ENCODE assay signal across 15 cellular contexts in genomic region chr6:52161689-52162438, GRCh38.
A peak's percentile ranks its signal among the peaks of the same experiment; 100 is the strongest.
DNase-seq lines count a peak whose midpoint lies in the region; ATAC-seq and TF ChIP-seq lines count a peak whose summit lies in the region.
"Had no signal": no experiment of that assay in that cellular context is flagged by ENCODE, and none has a peak within 500 bp of the region (broad histone marks: within the 10 kb centered on the region; RNA-seq: fewer than 3 reads in every experiment).

No MANE protein-coding gene starts in this region.

- H4K20me1 ChIP-seq in OCI-LY3 (ENCODE audit: insufficient read depth, low read length), result no peaks in the 10 kb centered on the region
- H4K20me1 ChIP-seq: BLaER1 had no signal

- H3K4me1 Mint-ChIP-seq in stimulated activated naive CD8-positive, alpha-beta T cell treated with anti-CD3 and anti-CD28 coated beads, Interleukin-15, amount 100 ng/mL, for 72 hours, result peaks cover 44% of the 10 kb centered on the region
- H3K4me1 Mint-ChIP-seq: central memory CD8-positive, alpha-beta T cell had no signal

- peak overlapping the region; percentile 46 for H3K4me2 ChIP-seq in OCI-LY3 (ENCODE audit: low read length)
- H3K4me2 ChIP-seq: BLaER1, SK-N-SH had no signal

- peak; percentile 40 for ATAC-seq in HG02642 (IDR thresholded peaks at IDR 0.05; ENCODE audit: poor library complexity, unreplicated experiment)
- ATAC-seq in stimulated activated naive CD8-positive, alpha-beta T cell treated with anti-CD3 and anti-CD28 coated beads, Interleukin-15, amount 100 ng/mL, for 72 hours, result peak; percentile 87

- H3K27me3 Mint-ChIP-seq in stimulated activated naive CD8-positive, alpha-beta T cell treated with anti-CD3 and anti-CD28 coated beads, Interleukin-15, amount 100 ng/mL, for 72 hours, result peaks cover 42% of the 10 kb centered on the region

- peaks cover 10% of the 10 kb centered on the region; the same call in 1 of the 2 replicates for H3K27me3 ChIP-seq in OCI-LY3 (ENCODE audit: low read depth, low read length)
- H3K27me3 ChIP-seq: BLaER1 had no signal

- no peaks in the 10 kb centered on the region for H3K79me2 ChIP-seq in OCI-LY3 (ENCODE audit: low read length)

- TF ChIP-seq CTCF in OCI-LY3 (IDR thresholded peaks at IDR 0.05; ENCODE audit: low read depth, low read length), result no peak

- H3K4me1 ChIP-seq in OCI-LY3 (ENCODE audit: low read length), result peaks cover 48% of the 10 kb centered on the region

- H3K27ac Mint-ChIP-seq in stimulated activated naive CD8-positive, alpha-beta T cell treated with anti-CD3 and anti-CD28 coated beads, Interleukin-15, amount 100 ng/mL, for 72 hours, result no peak overlapping the region
- H3K27ac Mint-ChIP-seq: HFFc6 had no signal

- DNase-seq in stimulated activated naive CD4-positive, alpha-beta T cell treated with Interleukin-2 at 50 U/mL for 16 hours (lab: John Stamatoyannopoulos, UW), result peak; percentile 7
- no peak for DNase-seq in stimulated activated naive CD4-positive, alpha-beta T cell (lab: John Stamatoyannopoulos, UW)
- DNase-seq in stimulated activated naive CD8-positive, alpha-beta T cell treated with anti-CD3 and anti-CD28 coated beads, Interleukin-15, amount 100 ng/mL, for 72 hours, result peak; percentile 39 to 53
- DNase-seq in NCI-H1105 (lab: John Stamatoyannopoulos, UW) (no peak), GOT3 (lab: John Stamatoyannopoulos, UW) (no peak), NCI-H2196 (lab: John Stamatoyannopoulos, UW; ENCODE audit: unreplicated experiment) (no peak)
- DNase-seq: HFFc6, SK-N-SH, substantia nigra had no signal

- H2AFZ ChIP-seq in OCI-LY3 (ENCODE audit: low read depth, low read length), result peak overlapping the region; percentile 35

- H3K9ac ChIP-seq in OCI-LY3 (ENCODE audit: low read length), result peak overlapping the region; percentile 11; the same call in 1 of the 2 replicates
- H3K9ac ChIP-seq: BLaER1, SK-N-SH had no signal

- H3K9me3 Mint-ChIP-seq in stimulated activated naive CD8-positive, alpha-beta T cell treated with anti-CD3 and anti-CD28 coated beads, Interleukin-15, amount 100 ng/mL, for 72 hours, result peaks cover 9 to 11% of the 10 kb centered on the region in 2 donors
- H3K9me3 Mint-ChIP-seq: central memory CD8-positive, alpha-beta T cell; HFFc6 had no signal

- H3K4me3 Mint-ChIP-seq in stimulated activated naive CD8-positive, alpha-beta T cell treated with anti-CD3 and anti-CD28 coated beads, Interleukin-15, amount 100 ng/mL, for 72 hours, result peak overlapping the region in 1 of 2 donors; percentile 19
- H3K4me3 Mint-ChIP-seq: central memory CD8-positive, alpha-beta T cell; HFFc6 had no signal

- H3K27ac ChIP-seq in OCI-LY3 (ENCODE audit: low read length), result peak overlapping the region; percentile 77
- H3K27ac ChIP-seq: BLaER1, HL-60, VCaP had no signal

- peaks cover 26% of the 10 kb centered on the region for H3K9me3 ChIP-seq in OCI-LY3 (ENCODE audit: insufficient read depth, low read length)
- H3K9me3 ChIP-seq: SK-N-SH had no signal

- peak overlapping the region; percentile 15; the same call in 1 of the 2 replicates for H3K4me3 ChIP-seq in OCI-LY3 (ENCODE audit: low read length)
- H3K4me3 ChIP-seq: BLaER1 had no signal

- H3K36me3 ChIP-seq in OCI-LY3 (replicated peaks; ENCODE audit: low read depth, low read length), result peaks cover 21% of the 10 kb centered on the region
- H3K36me3 ChIP-seq: BLaER1 had no signal

Comparison
In these comparisons a context has a peak if more than half of its experiments do, and no peak if none do; other contexts are left out.
1. DNase-seq: peak in stimulated activated naive CD4-positive, alpha-beta T cell treated with Interleukin-2 at 50 U/mL for 16 hours (single experiment) and stimulated activated naive CD8-positive, alpha-beta T cell treated with anti-CD3 and anti-CD28 coated beads, Interleukin-15, amount 100 ng/mL, for 72 hours (2 of 2); none in stimulated activated naive CD4-positive, alpha-beta T cell (0 of 6), NCI-H1105 (single experiment), GOT3 (single experiment) and NCI-H2196 (single experiment).